Comparison of ENCODE assay signal across 1 cellular context in genomic region chr2:143161982-143162837, GRCh38.
TF ChIP-seq lines count a peak whose summit lies in the region.

No MANE protein-coding gene starts in this region.

TF ChIP-seq in GM23338, 12 proteins besides CTCF, POLR2A, EP300 and RAD21 (continued from another document):
- TF ChIP-seq REST (IDR thresholded peaks at IDR 0.05; ENCODE audit: unreplicated experiment) (no peak), NANOG (IDR thresholded peaks at IDR 0.05; ENCODE audit: borderline replicate concordance) (no peak), ZNF331 (CRISPR knock-in tag; IDR thresholded peaks at IDR 0.05; ENCODE audit: low read depth) (no peak), EZH2phosphoT487 (IDR thresholded peaks at IDR 0.05; ENCODE audit: unreplicated experiment) (no peak), JUNB (IDR thresholded peaks at IDR 0.05; ENCODE audit: unreplicated experiment) (no peak)
